ENCODE assay signal across 8 cellular contexts in genomic region chr18:37565985-37566478, GRCh38. TPM values are rescaled to one million over a fixed set of nuclear protein-coding genes. Genes with fewer than 3 reads are reported as not detected.
DNase-seq lines count a peak whose midpoint lies in the region; ATAC-seq and TF ChIP-seq lines count a peak whose summit lies in the region.

No MANE protein-coding gene starts in this region.

- H3K4me3 Mint-ChIP-seq in activated naive CD8-positive, alpha-beta T cell treated with anti-CD3 and anti-CD28 coated beads, Interleukin-2, amount 10 ng/mL, durations not matched to agents 7 days and 5 days, result peak overlapping the region; percentile 26
- no peak overlapping the region for H3K4me3 Mint-ChIP-seq in activated naive CD8-positive, alpha-beta T cell treated with anti-CD3 and anti-CD28 coated beads for 36 hours
- H3K4me3 Mint-ChIP-seq in progenitor cell of endocrine pancreas (ENCODE audit: low read depth), result peak overlapping the region; percentile 79
- H3K4me3 Mint-ChIP-seq in T-helper 2 cell treated with Interferon-gamma antibody and Interleukin-4, amounts not matched to agents 5 μg/mL and 100 μg/mL, for 36 hours, result no peak overlapping the region

- peaks cover 2% of the 10 kb centered on the region for H3K36me3 Mint-ChIP-seq in activated naive CD8-positive, alpha-beta T cell treated with anti-CD3 and anti-CD28 coated beads, Interleukin-2, amount 10 ng/mL, durations not matched to agents 7 days and 5 days
- peaks cover 2% of the 10 kb centered on the region for H3K36me3 Mint-ChIP-seq in activated naive CD8-positive, alpha-beta T cell treated with anti-CD3 and anti-CD28 coated beads for 36 hours
- no peaks in the 10 kb centered on the region for H3K36me3 Mint-ChIP-seq in progenitor cell of endocrine pancreas (ENCODE audit: insufficient read depth)
- H3K36me3 Mint-ChIP-seq in T-helper 2 cell treated with Interferon-gamma antibody and Interleukin-4, amounts not matched to agents 5 μg/mL and 100 μg/mL, for 36 hours (ENCODE audit: low read depth), result peaks cover 2% of the 10 kb centered on the region

- peaks cover 2% of the 10 kb centered on the region for H3K4me1 Mint-ChIP-seq in activated naive CD8-positive, alpha-beta T cell treated with anti-CD3 and anti-CD28 coated beads, Interleukin-2, amount 10 ng/mL, durations not matched to agents 7 days and 5 days
- H3K4me1 Mint-ChIP-seq in activated naive CD8-positive, alpha-beta T cell treated with anti-CD3 and anti-CD28 coated beads for 36 hours, result peaks cover 11% of the 10 kb centered on the region
- peaks cover 7% of the 10 kb centered on the region for H3K4me1 Mint-ChIP-seq in progenitor cell of endocrine pancreas (ENCODE audit: low read depth)
- H3K4me1 Mint-ChIP-seq in T-helper 2 cell treated with Interferon-gamma antibody and Interleukin-4, amounts not matched to agents 5 μg/mL and 100 μg/mL, for 36 hours (ENCODE audit: low read depth), result no peaks in the 10 kb centered on the region

- no peak for DNase-seq in activated naive CD8-positive, alpha-beta T cell treated with anti-CD3 and anti-CD28 coated beads, Interleukin-2, amount 10 ng/mL, durations not matched to agents 7 days and 5 days
- no peak for DNase-seq in activated naive CD8-positive, alpha-beta T cell treated with anti-CD3 and anti-CD28 coated beads for 36 hours
- peak; percentile 6 for DNase-seq in SW480 (ENCODE audit: low spot score)
- DNase-seq in Right ventricle myocardium superior, result peak; percentile 67
- peak; percentile 49 for DNase-seq in progenitor cell of endocrine pancreas (ENCODE audit: low spot score, unreplicated experiment)
- no peak for DNase-seq in T-helper 2 cell treated with Interferon-gamma antibody and Interleukin-4, amounts not matched to agents 5 μg/mL and 100 μg/mL, for 36 hours (ENCODE audit: low spot score)
- DNase-seq in cortex of kidney (lab: John Stamatoyannopoulos, UW), result no peak

- POLR2A ChIA-PET in activated naive CD8-positive, alpha-beta T cell treated with anti-CD3 and anti-CD28 coated beads, Interleukin-2, amount 10 ng/mL, durations not matched to agents 7 days and 5 days (lab: Charles Lee), result no interaction called here

- no peak for TF ChIP-seq CTCF in progenitor cell of endocrine pancreas (IDR thresholded peaks at IDR 0.05; ENCODE audit: unreplicated experiment)

- no peak overlapping the region for H3K27ac Mint-ChIP-seq in activated naive CD8-positive, alpha-beta T cell treated with anti-CD3 and anti-CD28 coated beads, Interleukin-2, amount 10 ng/mL, durations not matched to agents 7 days and 5 days
- H3K27ac Mint-ChIP-seq in activated naive CD8-positive, alpha-beta T cell treated with anti-CD3 and anti-CD28 coated beads for 36 hours, result no peak overlapping the region
- peak overlapping the region; percentile 74 for H3K27ac Mint-ChIP-seq in progenitor cell of endocrine pancreas
- no peak overlapping the region for H3K27ac Mint-ChIP-seq in T-helper 2 cell treated with Interferon-gamma antibody and Interleukin-4, amounts not matched to agents 5 μg/mL and 100 μg/mL, for 36 hours

- intact Hi-C loops in Right ventricle myocardium superior (cut with DNase I), result no loop called here

- no peaks in the 10 kb centered on the region for H3K9me3 Mint-ChIP-seq in activated naive CD8-positive, alpha-beta T cell treated with anti-CD3 and anti-CD28 coated beads, Interleukin-2, amount 10 ng/mL, durations not matched to agents 7 days and 5 days
- H3K9me3 Mint-ChIP-seq in activated naive CD8-positive, alpha-beta T cell treated with anti-CD3 and anti-CD28 coated beads for 36 hours, result no peaks in the 10 kb centered on the region
- no peaks in the 10 kb centered on the region for H3K9me3 Mint-ChIP-seq in progenitor cell of endocrine pancreas (ENCODE audit: low read depth)
- no peaks in the 10 kb centered on the region for H3K9me3 Mint-ChIP-seq in T-helper 2 cell treated with Interferon-gamma antibody and Interleukin-4, amounts not matched to agents 5 μg/mL and 100 μg/mL, for 36 hours

- ATAC-seq in activated naive CD8-positive, alpha-beta T cell treated with anti-CD3 and anti-CD28 coated beads, Interleukin-2, amount 10 ng/mL, durations not matched to agents 7 days and 5 days (ENCODE audit: low read depth), result no peak
- ATAC-seq in Right ventricle myocardium superior (ENCODE audit: poor library complexity), result peak; percentile 85
- no peak for ATAC-seq in GM18517 (IDR thresholded peaks at IDR 0.05; ENCODE audit: unreplicated experiment)

- H3K27me3 Mint-ChIP-seq in activated naive CD8-positive, alpha-beta T cell treated with anti-CD3 and anti-CD28 coated beads, Interleukin-2, amount 10 ng/mL, durations not matched to agents 7 days and 5 days, result peaks cover 67% of the 10 kb centered on the region
- H3K27me3 Mint-ChIP-seq in activated naive CD8-positive, alpha-beta T cell treated with anti-CD3 and anti-CD28 coated beads for 36 hours, result peaks cover 85% of the 10 kb centered on the region
- H3K27me3 Mint-ChIP-seq in progenitor cell of endocrine pancreas, result peaks cover 86% of the 10 kb centered on the region
- H3K27me3 Mint-ChIP-seq in T-helper 2 cell treated with Interferon-gamma antibody and Interleukin-4, amounts not matched to agents 5 μg/mL and 100 μg/mL, for 36 hours (ENCODE audit: low read depth), result peaks cover 65% of the 10 kb centered on the region

RNA-seq across cellular contexts. Expression of gene CELF4, which starts 0.4 kb away (rescaled TPM):
- not detected for total RNA-seq in activated naive CD8-positive, alpha-beta T cell treated with anti-CD3 and anti-CD28 coated beads, Interleukin-2, amount 10 ng/mL, durations not matched to agents 7 days and 5 days
- not detected for total RNA-seq in activated naive CD8-positive, alpha-beta T cell treated with anti-CD3 and anti-CD28 coated beads for 36 hours
- 0.19 TPM for total RNA-seq in Right ventricle myocardium superior
- 4.6 and 5.5 TPM in 2 replicates for total RNA-seq in progenitor cell of endocrine pancreas

Comparison
In these comparisons a context has a peak if more than half of its experiments do, and no peak if none do; other contexts are left out.
1. H3K4me3 Mint-ChIP-seq: peak in activated naive CD8-positive, alpha-beta T cell treated with anti-CD3 and anti-CD28 coated beads, Interleukin-2, amount 10 ng/mL, durations not matched to agents 7 days and 5 days (single experiment) and progenitor cell of endocrine pancreas (single experiment); none in activated naive CD8-positive, alpha-beta T cell treated with anti-CD3 and anti-CD28 coated beads for 36 hours (single experiment) and T-helper 2 cell treated with Interferon-gamma antibody and Interleukin-4, amounts not matched to agents 5 μg/mL and 100 μg/mL, for 36 hours (single experiment).
2. DNase-seq: peak in SW480 (single experiment), Right ventricle myocardium superior (single experiment) and progenitor cell of endocrine pancreas (single experiment); none in activated naive CD8-positive, alpha-beta T cell treated with anti-CD3 and anti-CD28 coated beads, Interleukin-2, amount 10 ng/mL, durations not matched to agents 7 days and 5 days (single experiment), activated naive CD8-positive, alpha-beta T cell treated with anti-CD3 and anti-CD28 coated beads for 36 hours (single experiment), T-helper 2 cell treated with Interferon-gamma antibody and Interleukin-4, amounts not matched to agents 5 μg/mL and 100 μg/mL, for 36 hours (single experiment) and cortex of kidney (single experiment).